Comparison of ENCODE assay signal across 8 cellular contexts in genomic region chr6:68697394-68697793, GRCh38.
"Had no signal": no experiment of that assay in that cellular context is flagged by ENCODE, and none has a peak within 500 bp of the region (broad histone marks: within the 10 kb centered on the region; RNA-seq: fewer than 3 reads in every experiment).

No MANE protein-coding gene starts in this region.

- H2AFZ ChIP-seq: GM23248 had no signal

- DNase-seq: GM23248, GOT3, H7, HFFc6 had no signal

- H3K27ac ChIP-seq: GM23248, HL-60 had no signal

- H3K4me3 ChIP-seq: GM23248, HAP-1 had no signal

- ATAC-seq: HCT116, HepG2 had no signal

- H3K36me3 ChIP-seq: HAP-1 had no signal

- H3K9me3 ChIP-seq: HAP-1 had no signal

- H3K9ac ChIP-seq: GM23248 had no signal
